8 cellular contexts compared by ENCODE assay signal in genomic region chr6:124964764-124965105, GRCh38. TPM values are rescaled to one million over a fixed set of nuclear protein-coding genes. Genes with fewer than 3 reads are reported as not detected.
DNase-seq lines count a peak whose midpoint lies in the region; ATAC-seq and TF ChIP-seq lines count a peak whose summit lies in the region.

No MANE protein-coding gene starts in this region.

- DNase-seq in left ventricle myocardium inferior (no peak), Right ventricle myocardium inferior (ENCODE audit: missing footprints) (no peak), endothelial cell (ENCODE audit: low spot score) (no peak), cerebellar cortex (ENCODE audit: low spot score) (no peak), mucosa of descending colon (no peak), T-helper 1 cell (no peak), SIG-M5 treated with dmso at 0.1 percent for 504 hours (lab: John Stamatoyannopoulos, UW; ENCODE audit: unreplicated experiment) (no peak)

- H3K27ac Mint-ChIP-seq in endothelial cell (ENCODE audit: unreplicated experiment) (peak overlapping the region; percentile 92), nephron (peak overlapping the region; percentile 91 to 98 (median 97))

- H3K27me3 ChIP-seq in left ventricle myocardium inferior (ENCODE audit: low read depth), result no peaks in the 10 kb centered on the region

- intact Hi-C loops in left ventricle myocardium inferior (cut with micrococcal nuclease), result no loop called here
- intact Hi-C loops in Right ventricle myocardium inferior (cut with DNase I), result no loop called here
- intact Hi-C loops in mucosa of descending colon (cut with DNase I, micrococcal nuclease), result loop anchor here in 1 of 2 donors (10.0 kb wide), 1 partner anchor 140 kb away; no protein-coding TSS in a partner anchor

- H3K36me3 Mint-ChIP-seq in endothelial cell (ENCODE audit: low read depth, unreplicated experiment) (peaks cover 16% of the 10 kb centered on the region), nephron (ENCODE audit: low read depth) (peaks cover 11% of the 10 kb centered on the region)

- H3K4me3 ChIP-seq in left ventricle myocardium inferior, result peak overlapping the region; percentile 91
- H3K4me3 ChIP-seq in mucosa of descending colon, result no peak overlapping the region

- H3K36me3 ChIP-seq in left ventricle myocardium inferior (no peaks in the 10 kb centered on the region), mucosa of descending colon (ENCODE audit: low read depth) (no peaks in the 10 kb centered on the region)

- H3K9me3 Mint-ChIP-seq in endothelial cell (ENCODE audit: unreplicated experiment), result no peaks in the 10 kb centered on the region
- no peaks in the 10 kb centered on the region for H3K9me3 Mint-ChIP-seq in nephron

- H3K9me3 ChIP-seq in left ventricle myocardium inferior (replicated peaks) (no peaks in the 10 kb centered on the region), mucosa of descending colon (no peaks in the 10 kb centered on the region)

- H3K4me1 ChIP-seq in left ventricle myocardium inferior (peaks cover 77% of the 10 kb centered on the region), mucosa of descending colon (ENCODE audit: low read depth) (peaks cover 9% of the 10 kb centered on the region)

- peaks cover 51% of the 10 kb centered on the region for H3K4me1 Mint-ChIP-seq in endothelial cell (ENCODE audit: unreplicated experiment)
- peaks cover 48% of the 10 kb centered on the region for H3K4me1 Mint-ChIP-seq in nephron

- peak overlapping the region; percentile 93 for H3K27ac ChIP-seq in left ventricle myocardium inferior (replicated peaks)

- peaks cover 23% of the 10 kb centered on the region for H3K27me3 Mint-ChIP-seq in endothelial cell (ENCODE audit: unreplicated experiment)
- no peaks in the 10 kb centered on the region for H3K27me3 Mint-ChIP-seq in nephron (ENCODE audit: low read depth)

- H3K4me3 Mint-ChIP-seq in endothelial cell (ENCODE audit: unreplicated experiment), result peak overlapping the region; percentile 94
- H3K4me3 Mint-ChIP-seq in nephron, result peak overlapping the region; percentile 86 to 96 (median 94)

- ATAC-seq in Right ventricle myocardium inferior (no peak), mucosa of descending colon (no peak)

- TF ChIP-seq CTCF in left ventricle myocardium inferior (IDR thresholded peaks at IDR 0.05; ENCODE audit: borderline replicate concordance), result no peak
- TF ChIP-seq CTCF in endothelial cell (IDR thresholded peaks at IDR 0.05; ENCODE audit: unreplicated experiment), result no peak
- no peak for TF ChIP-seq CTCF in nephron (IDR thresholded peaks at IDR 0.05; ENCODE audit: unreplicated experiment in 3 of 3)
- no peak for TF ChIP-seq CTCF in mucosa of descending colon (IDR thresholded peaks at IDR 0.05)

RNA-seq across cellular contexts. Expression of gene RNF217, which starts 2.5 kb away (rescaled TPM):
- 14.1 TPM for total RNA-seq in left ventricle myocardium inferior
- total RNA-seq in Right ventricle myocardium inferior, result 8.0 TPM
- 50.7 TPM for total RNA-seq in endothelial cell (ENCODE audit: unreplicated experiment)
- 10 to 100 TPM; 11.6 to 47.3 (median 15.0) TPM for total RNA-seq in mucosa of descending colon
